In genomic region chr6:115667478-115667996, GRCh38 we compare ENCODE assay signal across 12 cellular contexts.
"Had no signal": no experiment of that assay in that cellular context is flagged by ENCODE, and none has a peak within 500 bp of the region (broad histone marks: within the 10 kb centered on the region; RNA-seq: fewer than 3 reads in every experiment).

No MANE protein-coding gene starts in this region.

- DNase-seq: activated CD4-positive, alpha-beta T cell treated with anti-CD3 and anti-CD28 coated beads, Interleukin-2, amount 10 ng/mL, durations not matched to agents 7 days and 5 days; activated CD8-positive, alpha-beta memory T cell treated with anti-CD3 and anti-CD28 coated beads, Interleukin-2, amount 50 U/mL, for 48 hours; activated gamma-delta T cell treated with Interleukin-2 at 50 U/mL for 16 hours; activated naive CD8-positive, alpha-beta T cell treated with anti-CD3 and anti-CD28 coated beads for 36 hours; central memory CD4-positive, alpha-beta T cell; effector CD4-positive, alpha-beta T cell; left ventricle myocardium superior; mesendoderm; stimulated activated CD4-positive, alpha-beta T cell treated with anti-CD3 and anti-CD28 coated beads, Interleukin-12 subunit alpha, Interleukin-12 subunit beta, amount 100 ng/mL, for 4 hours; stimulated activated CD4-positive, alpha-beta T cell treated with anti-CD3 and anti-CD28 coated beads, Interleukin-2, amount 100 ng/mL, for 24 hours had no signal

- ATAC-seq: left ventricle myocardium superior; natural killer cell treated with Interleukin-12 subunit alpha and Interleukin-12 subunit beta and Interleukin-15 and Interleukin-18, amount 100 ng/mL, for 72 hours; stimulated activated memory B cell treated with anti-CD40 and anti-IgM and Interleukin-4, amounts not matched to agents 10 μg/mL and 1 μg/mL and 100 μg/mL, for 72 hours had no signal
